In the genomic region with DNA sequence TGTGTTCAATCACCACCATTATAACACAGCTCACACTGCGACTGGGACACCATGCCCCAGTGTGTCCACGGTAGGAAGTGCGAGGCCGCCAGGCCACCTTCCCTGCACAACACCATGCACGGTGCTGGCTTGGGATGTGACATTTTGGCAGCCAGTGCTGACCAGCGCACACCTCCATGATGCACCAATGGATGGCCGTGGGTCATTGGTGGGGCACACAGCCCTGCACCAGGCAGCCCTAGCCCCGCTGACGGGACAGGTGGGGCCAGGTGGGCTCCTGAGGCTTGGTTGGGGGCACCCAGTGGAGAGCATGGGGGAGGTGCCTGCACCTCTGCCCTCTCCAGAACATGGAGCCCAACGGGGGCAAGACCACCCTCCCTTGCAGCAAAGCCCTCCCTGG, we compare ENCODE assay signal across 23 cellular contexts. TPM values are rescaled to one million over a fixed set of nuclear protein-coding genes. Genes with fewer than 3 reads are reported as not detected.
DNase-seq lines count a peak whose midpoint lies in the region; ATAC-seq, FAIRE-seq and TF ChIP-seq lines count a peak whose summit lies in the region.
"Had no signal": no experiment of that assay in that cellular context is flagged by ENCODE, and none has a peak within 500 bp of the region (broad histone marks: within the 10 kb centered on the region; RNA-seq: fewer than 3 reads in every experiment).

No MANE protein-coding gene starts in this region.

- TF ChIP-seq CTCF in CD14-positive monocyte (IDR thresholded peaks at IDR 0.05) (no peak), chondrocyte (IDR thresholded peaks at IDR 0.05) (no peak), HepG2 (CRISPR knock-in tag; IDR thresholded peaks at IDR 0.05) (no peak)

- no peaks in the 10 kb centered on the region for H4K20me1 ChIP-seq in HepG2 (ENCODE audit: insufficient read depth, low read length)

- DNase-seq in CD14-positive monocyte (ENCODE audit: low spot score): peak; percentile 41
- DNase-seq in chondrocyte (ENCODE audit: low spot score): peak; percentile 79
- no peak for DNase-seq in HepG2 (ENCODE audit: low spot score)
- DNase-seq in sciatic nerve (ENCODE audit: low spot score): no peak
- no peak for DNase-seq in frontal cortex (ENCODE audit: low spot score in 2 of 2)
- DNase-seq in NCI-H1436 (lab: John Stamatoyannopoulos, UW): no peak
- DNase-seq: DMS53, GDM1, HFFc6, MG63, NCI-H1694, NCI-H2081, NCI-H2171, NCI-H524 treated with DMSO at 0.1 percent for 48 hours, NCI-H82 had no signal

- FAIRE-seq in HepG2 (lab: Jason Lieb, UNC): no peak
- no peak for FAIRE-seq in frontal cortex (lab: Jason Lieb, UNC)
- FAIRE-seq: A204.1, H54, K562 had no signal

- peaks cover 14% of the 10 kb centered on the region for H3K4me1 ChIP-seq in HepG2 (ENCODE audit: insufficient read depth, low read length)

- H3K27me3 Mint-ChIP-seq in CD14-positive monocyte (ENCODE audit: low read depth in 3 of 3) (peaks cover 15 to 25% (median 19%) of the 10 kb centered on the region in 3 donors), chondrocyte (ENCODE audit: low read depth) (peaks cover 2% of the 10 kb centered on the region)

- 50% methylated on average over 2 of the region's 10 CpGs for WGBS in HepG2 (ENCODE audit: low lambda C conversion rate)

- CTCF ChIA-PET in HepG2 (lab: Yijun Ruan, JAX; ENCODE audit: low intra/inter-chr PET ratio, low total read pairs): no interaction called here

- H3K36me3 Mint-ChIP-seq in CD14-positive monocyte: no peaks in the 10 kb centered on the region
- H3K36me3 Mint-ChIP-seq in chondrocyte (ENCODE audit: low read depth): no peaks in the 10 kb centered on the region

- H3K9me3 ChIP-seq in HepG2 (ENCODE audit: low read length): no peaks in the 10 kb centered on the region
- H3K9me3 ChIP-seq: MG63 had no signal

- in situ Hi-C loops in HepG2 (cut with HindIII; ENCODE audit: extremely low pct_ligation_motif_present, low pct_unique_long_range_greater_than_20kb): no loop called here

- H3K27ac Mint-ChIP-seq in CD14-positive monocyte: no peak overlapping the region
- no peak overlapping the region for H3K27ac Mint-ChIP-seq in chondrocyte (ENCODE audit: unreplicated experiment)
- H3K27ac Mint-ChIP-seq: HFFc6 had no signal

- ATAC-seq in HepG2 (no peak), sciatic nerve (peak; percentile 12)
- no peak for ATAC-seq in activated CD4-positive, CD25-positive, alpha-beta regulatory T cell treated with anti-CD3 and anti-CD28 coated beads, Interleukin-2, amount 50 U/mL, for 24 hours
- ATAC-seq: K562, Panc1 had no signal

- H3K4me3 Mint-ChIP-seq in CD14-positive monocyte (no peak overlapping the region), chondrocyte (ENCODE audit: unreplicated experiment) (no peak overlapping the region)
- H3K4me3 Mint-ChIP-seq: HFFc6 had no signal

- no peak for TF ChIP-seq RAD21 in HepG2 (CRISPR knock-in tag; IDR thresholded peaks at IDR 0.05)

- no TSS peak for BruUV-seq in HepG2 (replicated peaks; lab: Mats Ljungman, UMichigan)

- H3K9me3 Mint-ChIP-seq in CD14-positive monocyte: peaks cover 0 to 6% (median 2%) of the 10 kb centered on the region in 7 donors
- peaks cover 1% of the 10 kb centered on the region for H3K9me3 Mint-ChIP-seq in chondrocyte (ENCODE audit: low read depth)

- H3K9ac ChIP-seq in HepG2 (ENCODE audit: insufficient read depth, low read depth, low read length): no peak overlapping the region

- peaks cover 2 to 61% of the 10 kb centered on the region in 2 experiments for H3K27me3 ChIP-seq in HepG2 (ENCODE audit: control insufficient read depth in 1 of 2, insufficient read depth in 2 of 2, low read length in 2 of 2)
- H3K27me3 ChIP-seq: MG63 had no signal

- H3K4me3 ChIP-seq in HepG2 (replicated peaks in 1 of 3; ENCODE audit: insufficient read depth in 1 of 3, low read depth in 2 of 3, low read length in 3 of 3): no peak overlapping the region
- H3K4me3 ChIP-seq: K562, MG63 had no signal

- POLR2A ChIA-PET in HepG2 (lab: Yijun Ruan, JAX): no interaction called here

- H3K4me1 Mint-ChIP-seq in CD14-positive monocyte (no peaks in the 10 kb centered on the region), chondrocyte (ENCODE audit: low read depth) (no peaks in the 10 kb centered on the region)

- TF ChIP-seq EP300 in HepG2 (IDR thresholded peaks at IDR 0.05; ENCODE audit: low read depth in 2 of 2, low read length in 2 of 2) (no peak), HepG2 (CRISPR knock-in tag; IDR thresholded peaks at IDR 0.05; ENCODE audit: borderline replicate concordance) (no peak)

- no peak overlapping the region for H3K27ac ChIP-seq in HepG2 (ENCODE audit: extremely low read length, insufficient read depth, low read length)
- H3K27ac ChIP-seq: C4-2B had no signal

- H3K36me3 ChIP-seq in HepG2 (replicated peaks in 1 of 2; ENCODE audit: control insufficient read depth in 1 of 2, insufficient read depth in 2 of 2, low read length in 2 of 2): no peaks in the 10 kb centered on the region
- H3K36me3 ChIP-seq: MG63 had no signal

- no peak for TF ChIP-seq POLR2A in HepG2 (IDR thresholded peaks at IDR 0.05; ENCODE audit: insufficient read depth in 1 of 2, low read depth in 2 of 2, low read length in 2 of 2)

- H3K4me2 ChIP-seq in HepG2 (ENCODE audit: low read depth, low read length): no peak overlapping the region

- no peak overlapping the region for H2AFZ ChIP-seq in HepG2 (ENCODE audit: low read length)

- intact Hi-C loops in CD14-positive monocyte (cut with micrococcal nuclease) (no loop called here), HepG2 (cut with micrococcal nuclease; ENCODE audit: unreplicated experiment) (no loop called here), sciatic nerve (cut with DNase I) (no loop called here)

- H3K79me2 ChIP-seq in HepG2 (ENCODE audit: insufficient read depth, low read length): no peaks in the 10 kb centered on the region

TF ChIP-seq in HepG2, 621 proteins besides CTCF, POLR2A, EP300 and RAD21:
- TF ChIP-seq EZH2 (conservative IDR thresholded peaks at IDR 0.05; ENCODE audit: low read depth, low read length) (no peak), FOXJ3 (CRISPR knock-in tag; IDR thresholded peaks at IDR 0.05; ENCODE audit: borderline replicate concordance) (no peak), NR1H2 (CRISPR knock-in tag; IDR thresholded peaks at IDR 0.05; ENCODE audit: borderline replicate concordance, low read depth) (0 out of 2 replicates have a peak, but pooled peaks have one; percentile 29)

RNA-seq across cellular contexts. Expression of a gene that starts 18.2 kb away (rescaled TPM):
- polyA plus RNA-seq in CD14-positive monocyte (not detected), HepG2 (2011; rRNA removed) (0.01 and 0.09 TPM in 2 replicates)
- total RNA-seq in chondrocyte (0.20 to 0.28 TPM in 2 of 3 replicates, not detected in the other), HepG2 (2016; rRNA removed; fragmentation: Illumina TruSeq; extraction: Trizol) (not detected in 2 replicates), sciatic nerve (25.5 TPM), frontal cortex (not detected)
- total RNA-seq in HepG2 (2016; cell fraction: cytosol; rRNA removed; fragmentation: Illumina TruSeq; extraction: Trizol; ENCODE audit: low read depth): not detected in 2 replicates
- not detected in 2 replicates for total RNA-seq in HepG2 (2016; cell fraction: insoluble cytoplasmic fraction; rRNA removed; fragmentation: Illumina TruSeq; extraction: Trizol)
- not detected in 2 replicates for total RNA-seq in HepG2 (2016; cell fraction: membrane; rRNA removed; fragmentation: Illumina TruSeq; extraction: Trizol)
- total RNA-seq in HepG2 (2016; cell fraction: nucleus; rRNA removed; fragmentation: Illumina TruSeq; extraction: Trizol): not detected in 2 replicates
- 0.01 and 0.03 TPM in 2 replicates for polyA plus RNA-seq in HepG2 (2011; cell fraction: cytosol; rRNA removed)
- polyA plus RNA-seq in HepG2 (2011; cell fraction: nucleus; rRNA removed): 0.14 and 0.32 TPM in 2 replicates
- polyA plus RNA-seq in HepG2 (2012): 0.05 TPM in 2 replicates
- not detected in 2 replicates for polyA plus RNA-seq in HepG2 (2016; cell fraction: cytosol; fragmentation: Illumina TruSeq; extraction: Trizol; ENCODE audit: low read depth)
- not detected in 2 replicates for polyA plus RNA-seq in HepG2 (2016; cell fraction: insoluble cytoplasmic fraction; fragmentation: Illumina TruSeq; extraction: Trizol; ENCODE audit: low read depth)
- not detected in 2 replicates for polyA plus RNA-seq in HepG2 (2016; cell fraction: membrane; fragmentation: Illumina TruSeq; extraction: Trizol; ENCODE audit: low read depth)
- polyA plus RNA-seq in HepG2 (2016; cell fraction: nucleus; fragmentation: Illumina TruSeq; extraction: Trizol; ENCODE audit: insufficient read depth, low read depth): not detected in 2 replicates
- 0.04 TPM in 1 of 2 replicates, not detected in the other for polyA minus RNA-seq in HepG2 (2011; rRNA and poly(A)+ RNA removed; ENCODE audit: low replicate concordance)
- not detected in 2 replicates for polyA minus RNA-seq in HepG2 (2011; cell fraction: cytosol; rRNA and poly(A)+ RNA removed)
- 0.13 TPM in 1 of 2 replicates, not detected in the other for polyA minus RNA-seq in HepG2 (2011; cell fraction: nucleus; rRNA and poly(A)+ RNA removed)
- total RNA-seq: HFFc6, LHCN-M2, SK-MEL-5 had no signal

Comparison
In these comparisons a context has a peak if more than half of its experiments do, and no peak if none do; other contexts are left out.
1. DNase-seq: peak in CD14-positive monocyte (single experiment) and chondrocyte (single experiment); none in HepG2 (single experiment), sciatic nerve (single experiment), frontal cortex (0 of 2) and NCI-H1436 (single experiment).
2. RNA of a gene that starts 18.2 kb away (total RNA-seq): 25.5 TPM in sciatic nerve (single experiment); 0.20 to 0.28 TPM in chondrocyte, not detected in HepG2 and not detected in frontal cortex (single experiment); every median in the first group is over 10 times any median in the second.